Comparison of ENCODE assay signal across 28 cellular contexts in genomic region chr9:128824911-128825310, GRCh38.
"Had no signal": no experiment of that assay in that cellular context is flagged by ENCODE, and none has a peak within 500 bp of the region (broad histone marks: within the 10 kb centered on the region; RNA-seq: fewer than 3 reads in every experiment).

No MANE protein-coding gene starts in this region.

- H3K27ac Mint-ChIP-seq: activated B cell treated with CpG ODN at 0.5 μM for 24 hours; activated CD4-positive, alpha-beta memory T cell treated with anti-CD3 and anti-CD28 coated beads for 36 hours; activated naive CD4-positive, alpha-beta T cell treated with anti-CD3 and anti-CD28 coated beads, Interleukin-2, amount 10 ng/mL, durations not matched to agents 7 days and 5 days; activated naive CD8-positive, alpha-beta T cell treated with anti-CD3 and anti-CD28 coated beads, Interleukin-2, amount 50 U/mL, for 24 hours; activated T-helper 1 cell treated with anti-CD3 and anti-CD28 coated beads, Interleukin-12 subunit alpha, Interleukin-12 subunit beta, Interleukin-2, Interleukin-4 antibody, amounts not matched to agents 30 ng/mL and 10 ng/mL and 1 ng/mL, durations not matched to agents 14 hours and 24 hours and 36 hours had no signal

- H3K9me3 Mint-ChIP-seq: activated B cell treated with CpG ODN at 0.5 μM for 24 hours; activated CD4-positive, alpha-beta memory T cell treated with anti-CD3 and anti-CD28 coated beads for 36 hours; activated naive CD4-positive, alpha-beta T cell treated with anti-CD3 and anti-CD28 coated beads, Interleukin-2, amount 10 ng/mL, durations not matched to agents 7 days and 5 days; activated naive CD8-positive, alpha-beta T cell treated with anti-CD3 and anti-CD28 coated beads, Interleukin-2, amount 50 U/mL, for 24 hours; activated T-cell treated with anti-CD3 and anti-CD28 coated beads, Interleukin-2, amount 50 U/mL, for 4 hours; activated T-helper 1 cell treated with anti-CD3 and anti-CD28 coated beads, Interleukin-12 subunit alpha, Interleukin-12 subunit beta, Interleukin-2, Interleukin-4 antibody, amounts not matched to agents 30 ng/mL and 10 ng/mL and 1 ng/mL, durations not matched to agents 14 hours and 24 hours and 36 hours; brain had no signal

- ATAC-seq: activated naive CD8-positive, alpha-beta T cell treated with anti-CD3 and anti-CD28 coated beads, Interleukin-2, amount 50 U/mL, for 24 hours; activated T-cell treated with anti-CD3 and anti-CD28 coated beads, Interleukin-2, amount 50 U/mL, for 4 hours; Panc1 had no signal

- DNase-seq: activated B cell treated with CpG ODN at 0.5 μM for 24 hours; activated CD4-positive, alpha-beta memory T cell treated with anti-CD3 and anti-CD28 coated beads for 36 hours; activated CD4-positive, alpha-beta T cell treated with anti-CD3 and anti-CD28 coated beads for 4 hours; activated CD4-positive, alpha-beta T cell treated with anti-CD3 and anti-CD28 coated beads, Interleukin-2, amount 50 U/mL, for 1 hour; activated CD4-positive, CD25-positive, alpha-beta regulatory T cell treated with anti-CD3 and anti-CD28 coated beads, Interleukin-2, amount 50 U/mL, for 72 hours; activated effector memory CD4-positive, alpha-beta T cell treated with Interleukin-2 at 50 U/mL for 16 hours; activated naive CD4-positive, alpha-beta T cell treated with anti-CD3 and anti-CD28 coated beads, Interleukin-2, amount 10 ng/mL, durations not matched to agents 7 days and 5 days; activated naive CD8-positive, alpha-beta T cell treated with anti-CD3 and anti-CD28 coated beads, Interleukin-2, amount 50 U/mL, for 24 hours; activated T-cell treated with anti-CD3 and anti-CD28 coated beads, Interleukin-2, amount 50 U/mL, for 4 hours; Karpas-422; NCI-H1105; NCI-H1417 treated with DMSO at 0.1 percent for 48 hours; NCI-H1694; NCI-H1930; NCI-H2081 treated with DMSO at 0.1 percent for 48 hours; NCI-H345; NCI-H524 treated with DMSO at 0.1 percent for 48 hours; Right ventricle myocardium superior; SW 1271; T-helper 1 cell; T-helper 2 cell; T-helper 9 cell had no signal

- H3K27ac ChIP-seq: VCaP had no signal

- FAIRE-seq: bronchial epithelial cell had no signal

- H3K4me3 Mint-ChIP-seq: activated B cell treated with CpG ODN at 0.5 μM for 24 hours; activated CD4-positive, alpha-beta memory T cell treated with anti-CD3 and anti-CD28 coated beads for 36 hours; activated naive CD4-positive, alpha-beta T cell treated with anti-CD3 and anti-CD28 coated beads, Interleukin-2, amount 10 ng/mL, durations not matched to agents 7 days and 5 days; activated naive CD8-positive, alpha-beta T cell; activated naive CD8-positive, alpha-beta T cell treated with anti-CD3 and anti-CD28 coated beads, Interleukin-2, amount 50 U/mL, for 24 hours; activated T-cell treated with anti-CD3 and anti-CD28 coated beads, Interleukin-2, amount 50 U/mL, for 4 hours; activated T-helper 1 cell treated with anti-CD3 and anti-CD28 coated beads, Interleukin-12 subunit alpha, Interleukin-12 subunit beta, Interleukin-2, Interleukin-4 antibody, amounts not matched to agents 30 ng/mL and 10 ng/mL and 1 ng/mL, durations not matched to agents 14 hours and 24 hours and 36 hours had no signal

- H3K27me3 Mint-ChIP-seq: activated B cell treated with CpG ODN at 0.5 μM for 24 hours; activated CD4-positive, alpha-beta memory T cell treated with anti-CD3 and anti-CD28 coated beads for 36 hours; activated naive CD4-positive, alpha-beta T cell treated with anti-CD3 and anti-CD28 coated beads, Interleukin-2, amount 10 ng/mL, durations not matched to agents 7 days and 5 days; activated naive CD8-positive, alpha-beta T cell; activated naive CD8-positive, alpha-beta T cell treated with anti-CD3 and anti-CD28 coated beads, Interleukin-2, amount 50 U/mL, for 24 hours had no signal
